In the genomic region with DNA sequence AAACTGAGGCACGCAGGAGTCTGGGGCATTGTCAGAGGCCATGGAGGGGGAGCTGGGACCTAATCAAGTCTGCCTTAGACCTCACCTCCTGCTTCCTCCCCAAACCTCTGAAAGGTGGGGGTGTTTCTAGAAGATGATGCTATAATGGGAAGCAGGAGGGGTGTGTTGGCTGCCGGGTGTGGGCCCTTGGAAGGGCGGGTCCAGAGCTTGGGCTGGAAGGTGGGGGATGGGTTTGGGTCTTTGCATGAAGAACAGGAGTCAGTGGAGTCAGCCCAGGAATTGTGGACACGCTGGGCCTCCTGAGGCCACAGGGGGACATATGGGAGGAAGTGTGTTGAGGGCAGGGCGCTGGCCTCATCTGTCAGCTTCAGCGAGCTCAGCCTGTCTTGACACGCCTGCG, we compare ENCODE assay signal across 17 cellular contexts.
"Had no signal": no experiment of that assay in that cellular context is flagged by ENCODE, and none has a peak within 500 bp of the region (broad histone marks: within the 10 kb centered on the region; RNA-seq: fewer than 3 reads in every experiment).

No MANE protein-coding gene starts in this region.

- ATAC-seq: activated CD4-positive, alpha-beta T cell treated with anti-CD3 and anti-CD28 coated beads for 36 hours; activated CD8-positive, alpha-beta T cell treated with anti-CD3 and anti-CD28 coated beads, Interleukin-2, amount 10 ng/mL, durations not matched to agents 7 days and 5 days; T-cell had no signal

- H3K9me3 ChIP-seq: adrenal gland, MG63, Peyer's patch had no signal

- DNase-seq: activated CD4-positive, alpha-beta T cell treated with anti-CD3 and anti-CD28 coated beads for 36 hours; activated CD8-positive, alpha-beta memory T cell treated with anti-CD3 and anti-CD28 coated beads, Interleukin-2, amount 50 U/mL, for 48 hours; activated CD8-positive, alpha-beta T cell treated with anti-CD3 and anti-CD28 coated beads, Interleukin-2, amount 10 ng/mL, durations not matched to agents 7 days and 5 days; activated naive CD4-positive, alpha-beta T cell treated with anti-CD3 and anti-CD28 coated beads, Interleukin-2, amount 50 U/mL, for 16 hours; activated naive CD8-positive, alpha-beta T cell treated with anti-CD3 and anti-CD28 coated beads, Interleukin-2, amount 10 ng/mL, durations not matched to agents 7 days and 5 days; activated T-cell treated with anti-CD3 and anti-CD28 coated beads, Interleukin-2, amount 50 U/mL, for 1 hour; NCI-H1417 treated with DMSO at 0.1 percent for 48 hours; NCI-H1694; NCI-H2029; NCI-H510A treated with DMSO at 0.1 percent for 48 hours; Peyer's patch; SIG-M5; T-cell had no signal

- H3K4me3 ChIP-seq: adrenal gland, MG63, Peyer's patch had no signal

- H3K36me3 Mint-ChIP-seq: activated naive CD8-positive, alpha-beta T cell treated with anti-CD3 and anti-CD28 coated beads, Interleukin-2, amount 10 ng/mL, durations not matched to agents 7 days and 5 days; T-cell had no signal

- H3K9me3 Mint-ChIP-seq: activated naive CD8-positive, alpha-beta T cell treated with anti-CD3 and anti-CD28 coated beads, Interleukin-2, amount 10 ng/mL, durations not matched to agents 7 days and 5 days; central memory CD8-positive, alpha-beta T cell; T-cell had no signal

- H3K27me3 ChIP-seq: adrenal gland, MG63, Peyer's patch had no signal

- H3K27ac Mint-ChIP-seq: activated CD4-positive, alpha-beta T cell treated with anti-CD3 and anti-CD28 coated beads for 36 hours; activated CD8-positive, alpha-beta T cell treated with anti-CD3 and anti-CD28 coated beads, Interleukin-2, amount 10 ng/mL, durations not matched to agents 7 days and 5 days; activated naive CD8-positive, alpha-beta T cell treated with anti-CD3 and anti-CD28 coated beads, Interleukin-2, amount 10 ng/mL, durations not matched to agents 7 days and 5 days; T-cell had no signal

- H3K4me2 ChIP-seq: KMS-11 had no signal

- H3K4me1 Mint-ChIP-seq: activated CD4-positive, alpha-beta T cell treated with anti-CD3 and anti-CD28 coated beads for 36 hours; activated naive CD8-positive, alpha-beta T cell treated with anti-CD3 and anti-CD28 coated beads, Interleukin-2, amount 10 ng/mL, durations not matched to agents 7 days and 5 days; central memory CD8-positive, alpha-beta T cell; T-cell had no signal

- H3K4me3 Mint-ChIP-seq: activated CD4-positive, alpha-beta T cell treated with anti-CD3 and anti-CD28 coated beads for 36 hours; activated CD8-positive, alpha-beta T cell treated with anti-CD3 and anti-CD28 coated beads, Interleukin-2, amount 10 ng/mL, durations not matched to agents 7 days and 5 days; activated naive CD8-positive, alpha-beta T cell treated with anti-CD3 and anti-CD28 coated beads, Interleukin-2, amount 10 ng/mL, durations not matched to agents 7 days and 5 days; central memory CD8-positive, alpha-beta T cell; T-cell had no signal

- H3K9ac ChIP-seq: KMS-11 had no signal

- H3K27me3 Mint-ChIP-seq: activated CD4-positive, alpha-beta T cell treated with anti-CD3 and anti-CD28 coated beads for 36 hours; activated naive CD8-positive, alpha-beta T cell treated with anti-CD3 and anti-CD28 coated beads, Interleukin-2, amount 10 ng/mL, durations not matched to agents 7 days and 5 days had no signal

- H3K27ac ChIP-seq: adrenal gland, KMS-11, Peyer's patch had no signal
